1 cellular context compared by ENCODE assay signal in the genomic region with DNA sequence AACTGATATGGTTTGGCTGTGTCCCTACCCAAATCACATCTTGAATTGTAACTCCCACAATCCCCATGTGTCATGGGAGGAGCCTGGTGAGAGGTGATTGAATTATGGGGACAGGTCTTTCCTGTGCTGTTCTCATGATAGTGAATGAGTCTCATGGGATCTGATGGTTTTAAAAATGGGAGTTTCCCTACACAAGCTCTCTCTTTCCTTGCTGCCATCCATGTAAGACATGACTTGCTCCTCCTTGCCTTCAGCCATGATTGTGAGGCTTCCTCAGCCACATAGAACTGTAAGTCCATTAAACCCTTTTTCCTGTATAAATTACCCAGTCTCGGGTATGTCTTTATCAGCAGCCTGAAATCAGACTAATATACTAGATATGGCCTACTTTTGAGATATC.
TF ChIP-seq lines count a peak whose summit lies in the region.

No MANE protein-coding gene starts in this region.

TF ChIP-seq in HepG2, 621 proteins besides CTCF, POLR2A, EP300 and RAD21:
- peak; percentile 90 for TF ChIP-seq ZNF431 (CRISPR knock-in tag; IDR thresholded peaks at IDR 0.05; ENCODE audit: borderline replicate concordance, low read depth)
